Comparison of ENCODE assay signal across 19 cellular contexts in genomic region chr9:3468407-3469205, GRCh38. TPM values are rescaled to one million over a fixed set of nuclear protein-coding genes. Genes with fewer than 3 reads are reported as not detected.
DNase-seq lines count a peak whose midpoint lies in the region; ATAC-seq, FAIRE-seq and TF ChIP-seq lines count a peak whose summit lies in the region.
"Had no signal": no experiment of that assay in that cellular context is flagged by ENCODE, and none has a peak within 500 bp of the region (broad histone marks: within the 10 kb centered on the region; RNA-seq: fewer than 3 reads in every experiment).

No MANE protein-coding gene starts in this region.

- no peak overlapping the region for H2BK12ac ChIP-seq in H9 (ENCODE audit: insufficient read length, low read depth, low read length)

- no peak for ATAC-seq in GM18505 (IDR thresholded peaks at IDR 0.05; ENCODE audit: unreplicated experiment)
- no peak for ATAC-seq in GM18520 (IDR thresholded peaks at IDR 0.05; ENCODE audit: unreplicated experiment)

- no CpG with 5 or more reads among the region's 4 CpGs for WGBS in H9 (ENCODE audit: extremely low coverage, insufficient read length, low lambda C conversion rate)

- H3K4ac ChIP-seq in H9 (ENCODE audit: low read depth, low read length) = no peak overlapping the region

- H3K4me1 ChIP-seq in H9 (ENCODE audit: insufficient read depth, low read length) = peaks cover 3% of the 10 kb centered on the region

- H2BK20ac ChIP-seq in H9 (ENCODE audit: low read depth, low read length, poor library complexity, severe bottlenecking) = no peak overlapping the region

- no peak overlapping the region for H4K5ac ChIP-seq in H9 (ENCODE audit: insufficient read length, low read depth, low read length)

- no peaks in the 10 kb centered on the region for H3K79me1 ChIP-seq in H9 (ENCODE audit: insufficient read depth, low read depth, low read length, poor library complexity, severe bottlenecking)

- H3K4me1 Mint-ChIP-seq in H9 = peaks cover 21 to 26% of the 10 kb centered on the region in 2 experiments
- peaks cover 50% of the 10 kb centered on the region for H3K4me1 Mint-ChIP-seq in osteocyte (ENCODE audit: unreplicated experiment)

- H3K23me2 ChIP-seq in H9 (ENCODE audit: insufficient read length, low read depth, low read length, poor library complexity, severe bottlenecking) = no peaks in the 10 kb centered on the region

- no peak overlapping the region for H3K4me3 Mint-ChIP-seq in H9
- H3K4me3 Mint-ChIP-seq in osteocyte (ENCODE audit: unreplicated experiment) = peak overlapping the region; percentile 60
- H3K4me3 Mint-ChIP-seq: effector memory CD8-positive, alpha-beta T cell; memory B cell had no signal

- no peak overlapping the region for H3T11ph ChIP-seq in H9 (ENCODE audit: low read length)

- H3K27me3 Mint-ChIP-seq in H9 (ENCODE audit: low read depth) (no peaks in the 10 kb centered on the region), osteocyte (ENCODE audit: unreplicated experiment) (no peaks in the 10 kb centered on the region)
- H3K27me3 Mint-ChIP-seq: effector memory CD8-positive, alpha-beta T cell; memory B cell had no signal

- no peaks in the 10 kb centered on the region for H3K79me2 ChIP-seq in H9 (ENCODE audit: insufficient read depth, low read length)

- no peak overlapping the region for H2BK5ac ChIP-seq in H9 (ENCODE audit: insufficient read length, low read length)

- H4K20me1 ChIP-seq in H9 (ENCODE audit: control insufficient read depth, insufficient read depth, insufficient read length) = no peaks in the 10 kb centered on the region
- H4K20me1 ChIP-seq: BLaER1 treated with 17β-estradiol and CSF1 and Interleukin-3, amounts not matched to agents 10 nM and 100 nM had no signal

- peak; percentile 74 for FAIRE-seq in colon (lab: Jason Lieb, UNC)

- H3K9ac ChIP-seq in H9 (ENCODE audit: extremely low read depth, insufficient read length, low read length) = no peak overlapping the region
- H3K9ac ChIP-seq: BLaER1 treated with 17β-estradiol and CSF1 and Interleukin-3, amounts not matched to agents 10 nM and 100 nM had no signal

- no peak overlapping the region for H3K18ac ChIP-seq in H9 (ENCODE audit: insufficient read length, low read depth, low read length)

- H3K27ac Mint-ChIP-seq in H9 (peak overlapping the region in 2 of 3 experiments; percentile 82 to 84; a peak in 5 of 7 replicates), osteocyte (ENCODE audit: unreplicated experiment) (peak overlapping the region; percentile 90)
- H3K27ac Mint-ChIP-seq: effector memory CD8-positive, alpha-beta T cell; memory B cell had no signal

- no peaks in the 10 kb centered on the region for H3K9me3 Mint-ChIP-seq in H9
- no peaks in the 10 kb centered on the region for H3K9me3 Mint-ChIP-seq in osteocyte (ENCODE audit: unreplicated experiment)
- H3K9me3 Mint-ChIP-seq: effector memory CD8-positive, alpha-beta T cell; memory B cell; neural crest cell had no signal

- no peak overlapping the region for H4K8ac ChIP-seq in H9 (replicated peaks; ENCODE audit: insufficient read length, low read depth, low read length)

- no peaks in the 10 kb centered on the region for H3K27me3 ChIP-seq in H9 (ENCODE audit: insufficient read depth, low read length)
- H3K27me3 ChIP-seq: BLaER1 treated with 17β-estradiol and CSF1 and Interleukin-3, amounts not matched to agents 10 nM and 100 nM; right atrium auricular region; tibial artery had no signal

- H4K91ac ChIP-seq in H9 (ENCODE audit: insufficient read length, low read depth, low read length) = no peak overlapping the region

- no peak overlapping the region for H2AFZ ChIP-seq in H9 (ENCODE audit: low read length)

- no peak overlapping the region for H2AK5ac ChIP-seq in H9 (ENCODE audit: insufficient read length, low read length)

- H2BK120ac ChIP-seq in H9 (ENCODE audit: low read depth, low read length, poor library complexity, severe bottlenecking) = no peak overlapping the region

- H2BK15ac ChIP-seq in H9 (ENCODE audit: low read depth, low read length) = no peak overlapping the region

- no peak overlapping the region for H3K27ac ChIP-seq in H9 (ENCODE audit: insufficient read length, low read depth, low read length)
- H3K27ac ChIP-seq: BLaER1 treated with 17β-estradiol and CSF1 and Interleukin-3, amounts not matched to agents 10 nM and 100 nM; right atrium auricular region; tibial artery had no signal

- TF ChIP-seq CTCF in H9 (conservative IDR thresholded peaks at IDR 0.05) (no peak), osteocyte (IDR thresholded peaks at IDR 0.05) (no peak)

- H3K56ac ChIP-seq in H9 (ENCODE audit: insufficient read length, low read depth, low read length) = no peak overlapping the region

- H3K14ac ChIP-seq in H9 (ENCODE audit: insufficient read depth, low read length) = no peak overlapping the region

- no peaks in the 10 kb centered on the region for H3K9me3 ChIP-seq in H9 (ENCODE audit: control insufficient read depth, low read depth, low read length)
- H3K9me3 ChIP-seq: right atrium auricular region, tibial artery had no signal

- H3K4me2 ChIP-seq in H9 (ENCODE audit: insufficient read depth, insufficient read length, low read length) = no peak overlapping the region
- H3K4me2 ChIP-seq: BLaER1 treated with 17β-estradiol and CSF1 and Interleukin-3, amounts not matched to agents 10 nM and 100 nM had no signal

- TF ChIP-seq POLR2A in GM18505 (IDR thresholded peaks at IDR 0.05; ENCODE audit: borderline replicate concordance, extremely low read depth, insufficient read depth, insufficient read length) = no peak

- H3K23ac ChIP-seq in H9 (ENCODE audit: insufficient read length, low read depth, low read length) = no peak overlapping the region

- DNase-seq in H9 (no peak), NCI-H2081 (lab: John Stamatoyannopoulos, UW) (peak; percentile 38 to 87), osteocyte (ENCODE audit: extremely low spot score, unreplicated experiment) (no peak), MV-4-11 (lab: John Stamatoyannopoulos, UW) (no peak), NCI-H524 treated with DMSO at 0.1 percent for 48 hours (lab: John Stamatoyannopoulos, UW) (no peak)
- DNase-seq: amniotic stem cell; effector memory CD8-positive, alpha-beta T cell; kidney glomerular epithelial cell; NCI-H1092; stimulated activated naive CD4-positive, alpha-beta T cell; T-helper 9 cell; tibial artery had no signal

- H3K36me3 Mint-ChIP-seq in H9 (ENCODE audit: insufficient read depth in 1 of 3, low read depth in 3 of 3) (peaks cover 4 to 5% (median 4%) of the 10 kb centered on the region in 3 experiments), osteocyte (ENCODE audit: unreplicated experiment) (no peaks in the 10 kb centered on the region)
- H3K36me3 Mint-ChIP-seq: memory B cell had no signal

RNA-seq across cellular contexts. Expression of gene RFX3, which starts 57.2 kb away (rescaled TPM):
- total RNA-seq in H9 (2021) (9.3 and 9.9 TPM in 2 replicates), osteocyte (9.4 and 10.0 TPM in 2 replicates)

Comparison
In these comparisons a context has a peak if more than half of its experiments do, and no peak if none do; other contexts are left out.
1. DNase-seq: peak in NCI-H2081 (2 of 2); none in H9 (single experiment), osteocyte (single experiment), MV-4-11 (single experiment) and NCI-H524 treated with DMSO at 0.1 percent for 48 hours (single experiment).